ENCODE assay signal across 23 cellular contexts in the genomic region with DNA sequence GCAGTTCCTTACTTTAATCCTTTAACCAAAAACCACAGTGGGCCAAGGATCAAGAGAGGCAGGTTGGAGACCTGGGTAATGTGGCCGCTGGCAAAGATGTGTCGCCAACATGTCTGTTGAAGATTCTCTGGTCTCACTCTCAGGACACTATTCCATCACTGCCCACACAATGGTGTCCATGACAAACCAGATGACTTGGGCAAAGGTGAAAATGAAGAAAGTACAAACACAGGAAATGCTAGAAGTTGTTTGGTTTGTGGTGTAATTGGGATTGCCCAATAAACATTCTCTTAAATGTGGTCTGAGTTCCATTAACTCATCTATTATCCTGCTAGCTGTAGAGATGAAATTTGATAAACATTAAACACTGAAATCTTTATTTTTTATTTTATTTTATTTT. TPM values are rescaled to one million over a fixed set of nuclear protein-coding genes. Genes with fewer than 3 reads are reported as not detected.
DNase-seq lines count a peak whose midpoint lies in the region; ATAC-seq and TF ChIP-seq lines count a peak whose summit lies in the region.
"Had no signal": no experiment of that assay in that cellular context is flagged by ENCODE, and none has a peak within 500 bp of the region (broad histone marks: within the 10 kb centered on the region; RNA-seq: fewer than 3 reads in every experiment).

No MANE protein-coding gene starts in this region.

- DNase-seq in SW480 (ENCODE audit: low spot score): peak; percentile 51
- peak; percentile 3 for DNase-seq in fibroblast of gingiva (ENCODE audit: low read depth)
- DNase-seq in left lobe of liver (ENCODE audit: low spot score): no peak
- DNase-seq in right lobe of liver: no peak
- no peak for DNase-seq in HuH-7 (ENCODE audit: low spot score)
- no peak for DNase-seq in NOMO-1 treated with DMSO at 0.1 percent for 48 hours (lab: John Stamatoyannopoulos, UW; ENCODE audit: unreplicated experiment)
- DNase-seq in SIG-M5 treated with dmso at 0.1 percent for 504 hours (lab: John Stamatoyannopoulos, UW; ENCODE audit: unreplicated experiment): no peak
- DNase-seq: 8988T; ACHN; AML-193; BE2C; CD4-positive, alpha-beta T cell; CD8-positive, alpha-beta memory T cell; DMS53; DMS79 treated with DMSO at 0.1 percent for 48 hours; GF-D8; GOT3; H7; HCEC 1CT had no signal

- no peaks in the 10 kb centered on the region for H3K36me3 ChIP-seq in right lobe of liver
- H3K36me3 ChIP-seq: BE2C; BLaER1 treated with 17β-estradiol and CSF1 and Interleukin-3, amounts not matched to agents 10 nM and 100 nM had no signal

- intact Hi-C loops in right lobe of liver (cut with DNase I): no loop called here

- TF ChIP-seq POLR2A in right lobe of liver (IDR thresholded peaks at IDR 0.05): peak; percentile 58

- ATAC-seq in left lobe of liver (peak; percentile 74), right lobe of liver (peak; percentile 71 to 89 (median 78)), HG02623 (IDR thresholded peaks at IDR 0.05; ENCODE audit: unreplicated experiment) (no peak)
- ATAC-seq: A549 had no signal

- TF ChIP-seq CTCF in right lobe of liver (IDR thresholded peaks at IDR 0.05): no peak

- H3K4me3 ChIP-seq in right lobe of liver: no peak overlapping the region
- H3K4me3 ChIP-seq: A549; BLaER1 treated with 17β-estradiol and CSF1 and Interleukin-3, amounts not matched to agents 10 nM and 100 nM had no signal

- H3K27ac ChIP-seq in right lobe of liver: peak overlapping the region; percentile 31 to 68 (median 48)
- H3K27ac ChIP-seq: A549; BLaER1 treated with 17β-estradiol and CSF1 and Interleukin-3, amounts not matched to agents 10 nM and 100 nM had no signal

- H3K4me1 ChIP-seq in right lobe of liver: peaks cover 0 to 45% (median 22%) of the 10 kb centered on the region in 4 donors
- H3K4me1 ChIP-seq: A549, BE2C had no signal

- no peaks in the 10 kb centered on the region for H3K27me3 ChIP-seq in right lobe of liver
- H3K27me3 ChIP-seq: BE2C had no signal

- 36% methylated on average over 2 of the region's 2 CpGs for WGBS in right lobe of liver (ENCODE audit: insufficient coverage, low coverage, low lambda C conversion rate, missing lambda C conversion rate)

- no peaks in the 10 kb centered on the region for H3K9me3 ChIP-seq in right lobe of liver
- H3K9me3 ChIP-seq: A549, BE2C had no signal

RNA-seq across cellular contexts. Expression of a gene that starts 43.3 kb away (rescaled TPM):
- total RNA-seq in left lobe of liver (27.9 TPM), right lobe of liver (10 to 100 TPM; 22.9 to 30.1 (median 26.4) TPM)
- total RNA-seq: CD4-positive, alpha-beta T cell; CD8-positive, alpha-beta memory T cell; G401 had no signal

Comparison
In these comparisons a context has a peak if more than half of its experiments do, and no peak if none do; other contexts are left out.
1. DNase-seq: peak in SW480 (single experiment) and fibroblast of gingiva (single experiment); none in left lobe of liver (single experiment), right lobe of liver (0 of 3), HuH-7 (single experiment), NOMO-1 treated with DMSO at 0.1 percent for 48 hours (single experiment) and SIG-M5 treated with dmso at 0.1 percent for 504 hours (single experiment).